ENCODE assay signal across 32 cellular contexts in genomic region chr4:98765771-98766170, GRCh38.
"Had no signal": no experiment of that assay in that cellular context is flagged by ENCODE, and none has a peak within 500 bp of the region (broad histone marks: within the 10 kb centered on the region; RNA-seq: fewer than 3 reads in every experiment).

No MANE protein-coding gene starts in this region.

- H3K4me3 ChIP-seq: adrenal gland, ascending aorta, body of pancreas, breast epithelium, cardiac muscle cell had no signal

- DNase-seq: activated effector memory CD4-positive, alpha-beta T cell treated with Interleukin-2 at 50 U/mL for 16 hours; activated gamma-delta T cell; activated gamma-delta T cell treated with Interleukin-2 at 50 U/mL for 16 hours; activated naive CD4-positive, alpha-beta T cell; activated naive CD4-positive, alpha-beta T cell treated with anti-CD3 and anti-CD28 coated beads for 36 hours; activated naive CD4-positive, alpha-beta T cell treated with anti-CD3 and anti-CD28 coated beads, Interleukin-2, amount 10 ng/mL, durations not matched to agents 7 days and 5 days; activated naive CD4-positive, alpha-beta T cell treated with anti-CD3 and anti-CD28 coated beads, Interleukin-2, amount 50 U/mL, for 16 hours; activated naive CD4-positive, alpha-beta T cell treated with Interleukin-2 at 50 U/mL for 16 hours; activated naive CD8-positive, alpha-beta T cell treated with anti-CD3 and anti-CD28 coated beads for 36 hours; activated naive CD8-positive, alpha-beta T cell treated with anti-CD3 and anti-CD28 coated beads, Interleukin-2, amount 10 ng/mL, durations not matched to agents 7 days and 5 days; activated naive CD8-positive, alpha-beta T cell treated with anti-CD3 and anti-CD28 coated beads, Interleukin-2, amount 50 U/mL, for 24 hours; activated T-cell treated with anti-CD3 and anti-CD28 coated beads, Interleukin-2, amount 50 U/mL, for 1 hour; activated T-cell treated with anti-CD3 and anti-CD28 coated beads, Interleukin-2, amount 50 U/mL, for 24 hours; activated T-cell treated with anti-CD3 and anti-CD28 coated beads, Interleukin-2, amount 50 U/mL, for 4 hours; activated T-cell treated with anti-CD3 and anti-CD28 coated beads, Interleukin-2, amount 50 U/mL, for 48 hours; activated T-cell treated with anti-CD3 and anti-CD28 coated beads, Interleukin-2, amount 50 U/mL, for 72 hours; adrenal gland; amniotic stem cell; amygdala; aorta; body of pancreas; brain microvascular endothelial cell; caudate nucleus; central memory CD4-positive, alpha-beta T cell; cerebellar nuclear complex had no signal

- ATAC-seq: activated naive CD4-positive, alpha-beta T cell treated with anti-CD3 and anti-CD28 coated beads, Interleukin-2, amount 50 U/mL, for 72 hours; activated naive CD8-positive, alpha-beta T cell treated with anti-CD3 and anti-CD28 coated beads, Interleukin-2, amount 50 U/mL, for 24 hours; activated T-cell treated with anti-CD3 and anti-CD28 coated beads, Interleukin-2, amount 50 U/mL, for 4 hours; activated T-cell treated with anti-CD3 and anti-CD28 coated beads, Interleukin-2, amount 50 U/mL, for 72 hours; activated T-helper 17 cell treated with anti-CD3 and anti-CD28 coated beads, Interleukin-2, amount 50 U/mL, for 72 hours; body of pancreas had no signal

- H3K4me1 ChIP-seq: adrenal gland, ascending aorta, body of pancreas, breast epithelium had no signal

- H3K36me3 ChIP-seq: adrenal gland, ascending aorta, brain microvascular endothelial cell, breast epithelium, cardiac muscle cell had no signal

- H3K27ac ChIP-seq: adrenal gland, ascending aorta, body of pancreas, brain microvascular endothelial cell, breast epithelium, cardiac muscle cell had no signal

- FAIRE-seq: astrocyte, bronchial epithelial cell had no signal

- H3K27me3 ChIP-seq: adrenal gland, ascending aorta, body of pancreas, brain microvascular endothelial cell, breast epithelium, cardiac muscle cell had no signal
